Comparison of ENCODE assay signal across 1 cellular context in genomic region chr2:69601179-69601612, GRCh38.
TF ChIP-seq lines count a peak whose summit lies in the region.

No MANE protein-coding gene starts in this region.

TF ChIP-seq in K562, 482 proteins besides CTCF, POLR2A, EP300 and RAD21 (continued from another document and continues in another):
- TF ChIP-seq STAT5B (CRISPR knock-in tag; IDR thresholded peaks at IDR 0.05), result no peak
- TF ChIP-seq SAFB (IDR thresholded peaks at IDR 0.05; ENCODE audit: borderline replicate concordance, low read depth, low read length), result no peak
- TF ChIP-seq MED1 (CRISPR knock-in tag; IDR thresholded peaks at IDR 0.05; ENCODE audit: borderline replicate concordance), result no peak
- no peak for TF ChIP-seq ZBTB33 (CRISPR knock-in tag; IDR thresholded peaks at IDR 0.05)
- TF ChIP-seq HMBOX1 (IDR thresholded peaks at IDR 0.05), result peak; percentile 86
- no peak for TF ChIP-seq EWSR1 (IDR thresholded peaks at IDR 0.05; ENCODE audit: borderline replicate concordance, low read depth, partially characterized antibody)
- no peak for TF ChIP-seq PCBP2 (IDR thresholded peaks at IDR 0.05; ENCODE audit: low read depth, low read length, poor library complexity, severe bottlenecking)
- TF ChIP-seq E2F1 (CRISPR knock-in tag; IDR thresholded peaks at IDR 0.05), result no peak
- no peak for TF ChIP-seq HBP1 (CRISPR knock-in tag; IDR thresholded peaks at IDR 0.05)
- no peak for TF ChIP-seq BRCA1 (IDR thresholded peaks at IDR 0.05)
- no peak for TF ChIP-seq BRCA1 (CRISPR knock-in tag; IDR thresholded peaks at IDR 0.05)
- peak; percentile 63 for TF ChIP-seq MEIS2 (IDR thresholded peaks at IDR 0.05; ENCODE audit: partially characterized antibody)
- no peak for TF ChIP-seq MCM3 (IDR thresholded peaks at IDR 0.05)
- no peak for TF ChIP-seq ILK (tag; IDR thresholded peaks at IDR 0.05; ENCODE audit: borderline replicate concordance, low read depth)
- no peak for TF ChIP-seq RFX1 (IDR thresholded peaks at IDR 0.05)
- no peak for TF ChIP-seq PHB2 (IDR thresholded peaks at IDR 0.05; ENCODE audit: low read depth)
- no peak for TF ChIP-seq SETDB1 (IDR thresholded peaks at IDR 0.05; ENCODE audit: low read length)
- no peak for TF ChIP-seq SNIP1 (IDR thresholded peaks at IDR 0.05; ENCODE audit: low read depth)
- no peak for TF ChIP-seq ZBTB17 (CRISPR knock-in tag; IDR thresholded peaks at IDR 0.05)
- TF ChIP-seq CREBBP (IDR thresholded peaks at IDR 0.05; ENCODE audit: low read depth, low read length), result no peak
- TF ChIP-seq NFRKB (IDR thresholded peaks at IDR 0.05; ENCODE audit: low read depth), result peak; percentile 42; the same call in 1 of the 2 replicates
- no peak for TF ChIP-seq BCL6 (CRISPR knock-in tag; IDR thresholded peaks at IDR 0.05)
- peak; percentile 85 for TF ChIP-seq C11orf30 (IDR thresholded peaks at IDR 0.05; ENCODE audit: low read depth)
- TF ChIP-seq HCFC1 (IDR thresholded peaks at IDR 0.05; ENCODE audit: low read depth, low read length), result no peak
- no peak for TF ChIP-seq THAP12 (CRISPR knock-in tag; IDR thresholded peaks at IDR 0.05)
- peak; percentile 31 to 51 for TF ChIP-seq NCOA2 (IDR thresholded peaks at IDR 0.05; ENCODE audit: partially characterized antibody in 2 of 2)
- TF ChIP-seq ZNF274 (IDR thresholded peaks at IDR 0.05; ENCODE audit: borderline replicate concordance, low read depth, low read length), result no peak
- TF ChIP-seq EP400 (IDR thresholded peaks at IDR 0.05), result peak; percentile 29; the same call in 1 of the 2 replicates
- no peak for TF ChIP-seq ZSCAN29 (IDR thresholded peaks at IDR 0.05)
- 0 out of 2 replicates have a peak, but pooled peaks have one; percentile 2 for TF ChIP-seq ATF4 (CRISPR knock-in tag; IDR thresholded peaks at IDR 0.05)
- no peak for TF ChIP-seq FOXA3 (CRISPR knock-in tag; conservative IDR thresholded peaks at IDR 0.05 in 1 of 2, IDR thresholded peaks at IDR 0.05 in 1 of 2)
- no peak for TF ChIP-seq NFXL1 (CRISPR knock-in tag; IDR thresholded peaks at IDR 0.05)
- no peak for TF ChIP-seq SNAPC5 (CRISPR knock-in tag; IDR thresholded peaks at IDR 0.05)
- TF ChIP-seq BCLAF1 (IDR thresholded peaks at IDR 0.05; ENCODE audit: borderline replicate concordance in 1 of 2, control insufficient read depth in 1 of 2, low read depth in 2 of 2, low read length in 1 of 2), result no peak
- peak; percentile 98 for TF ChIP-seq JUND (IDR thresholded peaks at IDR 0.05; ENCODE audit: borderline replicate concordance, low read depth, low read length)
- peak; percentile 97; the same call in 2 of the 3 replicates for TF ChIP-seq JUND (tag; IDR thresholded peaks at IDR 0.05; ENCODE audit: borderline replicate concordance, low read depth, low read length)
- no peak for TF ChIP-seq HOXB6 (CRISPR knock-in tag; IDR thresholded peaks at IDR 0.05; ENCODE audit: borderline replicate concordance)
- no peak for TF ChIP-seq ZNF384 (IDR thresholded peaks at IDR 0.05; ENCODE audit: low read depth, low read length)
- no peak for TF ChIP-seq RBM22 (IDR thresholded peaks at IDR 0.05; ENCODE audit: low read depth, low read length, poor library complexity, severe bottlenecking)
- no peak for TF ChIP-seq RBFOX2 (IDR thresholded peaks at IDR 0.05; ENCODE audit: low read depth, low read length)
- TF ChIP-seq PHF8 (IDR thresholded peaks at IDR 0.05; ENCODE audit: borderline replicate concordance, low read length), result no peak
- TF ChIP-seq ZNF311 (CRISPR knock-in tag; IDR thresholded peaks at IDR 0.05), result no peak
- no peak for TF ChIP-seq ELF1 (tag; IDR thresholded peaks at IDR 0.05)
- peak in 1 of 3 experiments; percentile 66; a peak in 2 of 6 replicates for TF ChIP-seq ZBTB11 (CRISPR knock-in tag; IDR thresholded peaks at IDR 0.05)
- no peak for TF ChIP-seq SMARCB1 (IDR thresholded peaks at IDR 0.05; ENCODE audit: insufficient read length, low read depth)
- no peak for TF ChIP-seq KDM5B (IDR thresholded peaks at IDR 0.05; ENCODE audit: insufficient replicate concordance, low read depth, low read length)
- no peak; the same call in 1 of the 2 replicates for TF ChIP-seq LCOR (CRISPR knock-in tag; IDR thresholded peaks at IDR 0.05)
- no peak for TF ChIP-seq ATF1 (CRISPR knock-in tag; IDR thresholded peaks at IDR 0.05)
- TF ChIP-seq ATF1 (tag; IDR thresholded peaks at IDR 0.05), result peak; percentile 73
- TF ChIP-seq NRF1 (conservative IDR thresholded peaks at IDR 0.05 in 1 of 2, IDR thresholded peaks at IDR 0.05 in 1 of 2), result 0 out of 4 replicates have a peak, but pooled peaks of 1 of the 2 experiments have one; percentile 10
- TF ChIP-seq ETS2 (tag; IDR thresholded peaks at IDR 0.05; ENCODE audit: borderline replicate concordance, poor library complexity, severe bottlenecking), result no peak
- TF ChIP-seq TRIM24 (IDR thresholded peaks at IDR 0.05), result peak; percentile 67 to 74; a peak in 3 of 4 replicates
- no peak for TF ChIP-seq MYBL2 (IDR thresholded peaks at IDR 0.05; ENCODE audit: low read depth)
- TF ChIP-seq MYBL2 (CRISPR knock-in tag; IDR thresholded peaks at IDR 0.05; ENCODE audit: borderline replicate concordance), result no peak
- TF ChIP-seq BRD4 (IDR thresholded peaks at IDR 0.05), result no peak
- TF ChIP-seq L3MBTL2 (IDR thresholded peaks at IDR 0.05), result no peak
- TF ChIP-seq RBM15 (IDR thresholded peaks at IDR 0.05; ENCODE audit: insufficient read depth, low read length), result no peak
- no peak for TF ChIP-seq SIRT6 (IDR thresholded peaks at IDR 0.05; ENCODE audit: low read depth, low read length)
- no peak for TF ChIP-seq ETV5 (CRISPR knock-in tag; IDR thresholded peaks at IDR 0.05; ENCODE audit: low read depth)
- TF ChIP-seq NFIX (CRISPR knock-in tag; IDR thresholded peaks at IDR 0.05; ENCODE audit: low read depth), result no peak
- TF ChIP-seq NR3C1 (CRISPR knock-in tag; IDR thresholded peaks at IDR 0.05), result no peak
- no peak for TF ChIP-seq HIVEP1 (CRISPR knock-in tag; IDR thresholded peaks at IDR 0.05)
- TF ChIP-seq CEBPB (tag; IDR thresholded peaks at IDR 0.05), result peak; percentile 55
- TF ChIP-seq ZNF717 (CRISPR knock-in tag; IDR thresholded peaks at IDR 0.05), result no peak
